ENCODE assay signal across 12 cellular contexts in the genomic region with DNA sequence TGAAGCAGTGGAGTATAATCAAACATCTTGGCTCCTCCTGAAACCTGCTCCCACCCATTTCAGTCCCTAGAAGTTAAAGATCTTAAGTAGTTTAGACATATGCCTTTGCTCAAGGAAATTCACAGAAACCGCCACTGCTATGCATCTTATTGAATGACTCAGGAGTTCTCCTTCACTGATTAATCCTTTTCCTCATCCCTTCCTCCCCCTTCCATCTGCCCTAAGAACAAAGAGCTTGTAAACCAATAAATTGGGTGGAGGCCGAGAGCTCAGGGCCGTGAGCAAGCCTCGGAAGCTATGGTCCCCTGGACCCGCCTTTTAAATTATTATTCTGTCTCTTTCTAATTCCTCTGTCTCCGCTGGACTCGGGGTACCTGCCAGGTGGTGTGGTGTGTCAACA. TPM values are rescaled to one million over a fixed set of nuclear protein-coding genes. Genes with fewer than 3 reads are reported as not detected.
"Had no signal": no experiment of that assay in that cellular context is flagged by ENCODE, and none has a peak within 500 bp of the region (broad histone marks: within the 10 kb centered on the region; RNA-seq: fewer than 3 reads in every experiment).

No MANE protein-coding gene starts in this region.

RNA-seq across cellular contexts. Expression of gene OR8G5, which starts 14.7 kb away (rescaled TPM):
- total RNA-seq: activated CD8-positive, alpha-beta T cell treated with anti-CD3 and anti-CD28 coated beads for 36 hours; activated naive CD8-positive, alpha-beta T cell treated with anti-CD3 and anti-CD28 coated beads for 36 hours; activated T-cell treated with anti-CD3 and anti-CD28 coated beads, Interleukin-2, amount 50 U/mL, for 72 hours; activated T-helper 2 cell treated with anti-CD3 and anti-CD28 coated beads, Interferon-gamma antibody, Interleukin-2, Interleukin-4, amounts not matched to agents 10 μg/mL and 5 μg/mL and 100 μg/mL, durations not matched to agents 14 hours and 24 hours and 36 hours; breast epithelium; IMR-90; LHCN-M2; MCF 10A; PC-9; Right ventricle myocardium inferior; T-cell had no signal
- polyA plus RNA-seq: adipose tissue, IMR-90 had no signal

RNA-seq across cellular contexts. Expression of gene OR8G1, which starts 30.0 kb away (rescaled TPM):
- total RNA-seq: activated CD8-positive, alpha-beta T cell treated with anti-CD3 and anti-CD28 coated beads for 36 hours; activated naive CD8-positive, alpha-beta T cell treated with anti-CD3 and anti-CD28 coated beads for 36 hours; activated T-cell treated with anti-CD3 and anti-CD28 coated beads, Interleukin-2, amount 50 U/mL, for 72 hours; activated T-helper 2 cell treated with anti-CD3 and anti-CD28 coated beads, Interferon-gamma antibody, Interleukin-2, Interleukin-4, amounts not matched to agents 10 μg/mL and 5 μg/mL and 100 μg/mL, durations not matched to agents 14 hours and 24 hours and 36 hours; breast epithelium; IMR-90; LHCN-M2; MCF 10A; PC-9; Right ventricle myocardium inferior; T-cell had no signal
- polyA plus RNA-seq: adipose tissue, IMR-90 had no signal

RNA-seq across cellular contexts. Expression of gene OR8D1, which starts 42.9 kb away (rescaled TPM):
- total RNA-seq: activated CD8-positive, alpha-beta T cell treated with anti-CD3 and anti-CD28 coated beads for 36 hours; activated naive CD8-positive, alpha-beta T cell treated with anti-CD3 and anti-CD28 coated beads for 36 hours; activated T-cell treated with anti-CD3 and anti-CD28 coated beads, Interleukin-2, amount 50 U/mL, for 72 hours; activated T-helper 2 cell treated with anti-CD3 and anti-CD28 coated beads, Interferon-gamma antibody, Interleukin-2, Interleukin-4, amounts not matched to agents 10 μg/mL and 5 μg/mL and 100 μg/mL, durations not matched to agents 14 hours and 24 hours and 36 hours; breast epithelium; IMR-90; LHCN-M2; MCF 10A; PC-9; Right ventricle myocardium inferior; T-cell had no signal
- polyA plus RNA-seq: adipose tissue, IMR-90 had no signal

RNA-seq across cellular contexts. Expression of gene OR8D2, which starts 49.1 kb away (rescaled TPM):
- total RNA-seq: activated CD8-positive, alpha-beta T cell treated with anti-CD3 and anti-CD28 coated beads for 36 hours; activated naive CD8-positive, alpha-beta T cell treated with anti-CD3 and anti-CD28 coated beads for 36 hours; activated T-cell treated with anti-CD3 and anti-CD28 coated beads, Interleukin-2, amount 50 U/mL, for 72 hours; activated T-helper 2 cell treated with anti-CD3 and anti-CD28 coated beads, Interferon-gamma antibody, Interleukin-2, Interleukin-4, amounts not matched to agents 10 μg/mL and 5 μg/mL and 100 μg/mL, durations not matched to agents 14 hours and 24 hours and 36 hours; breast epithelium; IMR-90; LHCN-M2; MCF 10A; PC-9; Right ventricle myocardium inferior; T-cell had no signal
- polyA plus RNA-seq: adipose tissue, IMR-90 had no signal
